ENCODE assay signal across 1 cellular context in genomic region chr20:37178839-37179670, GRCh38.
TF ChIP-seq lines count a peak whose summit lies in the region.

Gene MROH8 (minus strand): TSS chr20:37179548.
Gene RPN2 (plus strand): TSS chr20:37179330. CDS start chr20:37179357, 27 bp downstream.

TF ChIP-seq in HepG2, 621 proteins besides CTCF, POLR2A, EP300 and RAD21 (continued from another document and continues in another):
- TF ChIP-seq, protein P1, sequence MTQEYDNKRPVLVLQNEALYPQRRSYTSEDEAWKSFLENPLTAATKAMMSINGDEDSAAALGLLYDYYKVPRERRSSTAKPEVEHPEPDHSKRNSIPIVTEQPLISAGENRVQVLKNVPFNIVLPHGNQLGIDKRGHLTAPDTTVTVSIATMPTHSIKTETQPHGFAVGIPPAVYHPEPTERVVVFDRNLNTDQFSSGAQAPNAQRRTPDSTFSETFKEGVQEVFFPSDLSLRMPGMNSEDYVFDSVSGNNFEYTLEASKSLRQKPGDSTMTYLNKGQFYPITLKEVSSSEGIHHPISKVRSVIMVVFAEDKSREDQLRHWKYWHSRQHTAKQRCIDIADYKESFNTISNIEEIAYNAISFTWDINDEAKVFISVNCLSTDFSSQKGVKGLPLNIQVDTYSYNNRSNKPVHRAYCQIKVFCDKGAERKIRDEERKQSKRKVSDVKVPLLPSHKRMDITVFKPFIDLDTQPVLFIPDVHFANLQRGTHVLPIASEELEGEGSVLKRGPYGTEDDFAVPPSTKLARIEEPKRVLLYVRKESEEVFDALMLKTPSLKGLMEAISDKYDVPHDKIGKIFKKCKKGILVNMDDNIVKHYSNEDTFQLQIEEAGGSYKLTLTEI (CRISPR knock-in tag; conservative IDR thresholded peaks at IDR 0.05) = no peak
- TF ChIP-seq THAP11 (CRISPR knock-in tag; IDR thresholded peaks at IDR 0.05) = peak; percentile 86
- TF ChIP-seq FOXO4 (CRISPR knock-in tag; conservative IDR thresholded peaks at IDR 0.05) = 0 out of 2 replicates have a peak, but pooled peaks have one; percentile 90
- TF ChIP-seq ZNF414 (CRISPR knock-in tag; IDR thresholded peaks at IDR 0.05) = peak; percentile 96
- TF ChIP-seq ERF (CRISPR knock-in tag; IDR thresholded peaks at IDR 0.05) = peak; percentile 94
- peak; percentile 59; the same call in 1 of the 2 replicates for TF ChIP-seq ONECUT2 (CRISPR knock-in tag; IDR thresholded peaks at IDR 0.05)
- TF ChIP-seq AKAP8 (CRISPR knock-in tag; IDR thresholded peaks at IDR 0.05) = no peak
- TF ChIP-seq CCAR2 (optimal IDR thresholded peaks at IDR 0.05; ENCODE audit: low read depth, low read length) = peak; percentile 45
- TF ChIP-seq POLR2AphosphoS2 (IDR thresholded peaks at IDR 0.05; ENCODE audit: low read depth, low read length) = no peak
- TF ChIP-seq BATF2 (CRISPR knock-in tag; IDR thresholded peaks at IDR 0.05) = no peak
- peak; percentile 81; the same call in 1 of the 2 replicates for TF ChIP-seq RXRA (CRISPR knock-in tag; IDR thresholded peaks at IDR 0.05)
- TF ChIP-seq ZSCAN21 (CRISPR knock-in tag; IDR thresholded peaks at IDR 0.05; ENCODE audit: borderline replicate concordance) = no peak; the same call in 1 of the 2 replicates
- TF ChIP-seq HOMEZ (CRISPR knock-in tag; IDR thresholded peaks at IDR 0.05; ENCODE audit: low read depth) = 0 out of 2 replicates have a peak, but pooled peaks have one; percentile 21
- TF ChIP-seq ZNF558 (CRISPR knock-in tag; IDR thresholded peaks at IDR 0.05; ENCODE audit: borderline replicate concordance) = peak; percentile 84
- TF ChIP-seq GPN1 (CRISPR knock-in tag; IDR thresholded peaks at IDR 0.05; ENCODE audit: borderline replicate concordance) = no peak
- no peak for TF ChIP-seq NCOA5 (CRISPR knock-in tag; IDR thresholded peaks at IDR 0.05)
- peak; percentile 89; the same call in 1 of the 2 replicates for TF ChIP-seq HOXD1 (CRISPR knock-in tag; IDR thresholded peaks at IDR 0.05)
- no peak; the same call in 1 of the 2 replicates for TF ChIP-seq ZNF460 (CRISPR knock-in tag; IDR thresholded peaks at IDR 0.05; ENCODE audit: borderline replicate concordance)
- TF ChIP-seq NKX3-1 (CRISPR knock-in tag; IDR thresholded peaks at IDR 0.05) = peak; percentile 43
- TF ChIP-seq ZNF235 (CRISPR knock-in tag; IDR thresholded peaks at IDR 0.05; ENCODE audit: borderline replicate concordance) = 0 out of 2 replicates have a peak, but pooled peaks have one; percentile 79
- TF ChIP-seq EEA1 (CRISPR knock-in tag; IDR thresholded peaks at IDR 0.05; ENCODE audit: borderline replicate concordance) = peak; percentile 82
- TF ChIP-seq HINFP (CRISPR knock-in tag; IDR thresholded peaks at IDR 0.05; ENCODE audit: low read depth) = peak; percentile 94; the same call in 1 of the 2 replicates
- TF ChIP-seq ZNF121 (CRISPR knock-in tag; IDR thresholded peaks at IDR 0.05) = 0 out of 2 replicates have a peak, but pooled peaks have one; percentile 56
- TF ChIP-seq POLR2G (IDR thresholded peaks at IDR 0.05; ENCODE audit: low read depth, low read length) = peak; percentile 95
- TF ChIP-seq, protein P2, sequence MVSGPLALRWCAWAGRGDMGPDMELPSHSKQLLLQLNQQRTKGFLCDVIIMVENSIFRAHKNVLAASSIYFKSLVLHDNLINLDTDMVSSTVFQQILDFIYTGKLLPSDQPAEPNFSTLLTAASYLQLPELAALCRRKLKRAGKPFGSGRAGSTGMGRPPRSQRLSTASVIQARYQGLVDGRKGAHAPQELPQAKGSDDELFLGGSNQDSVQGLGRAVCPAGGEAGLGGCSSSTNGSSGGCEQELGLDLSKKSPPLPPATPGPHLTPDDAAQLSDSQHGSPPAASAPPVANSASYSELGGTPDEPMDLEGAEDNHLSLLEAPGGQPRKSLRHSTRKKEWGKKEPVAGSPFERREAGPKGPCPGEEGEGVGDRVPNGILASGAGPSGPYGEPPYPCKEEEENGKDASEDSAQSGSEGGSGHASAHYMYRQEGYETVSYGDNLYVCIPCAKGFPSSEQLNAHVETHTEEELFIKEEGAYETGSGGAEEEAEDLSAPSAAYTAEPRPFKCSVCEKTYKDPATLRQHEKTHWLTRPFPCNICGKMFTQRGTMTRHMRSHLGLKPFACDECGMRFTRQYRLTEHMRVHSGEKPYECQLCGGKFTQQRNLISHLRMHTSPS (CRISPR knock-in tag; IDR thresholded peaks at IDR 0.05; ENCODE audit: low read depth) = peak; percentile 69; the same call in 1 of the 2 replicates
- no peak for TF ChIP-seq ZNF496 (CRISPR knock-in tag; IDR thresholded peaks at IDR 0.05; ENCODE audit: insufficient replicate concordance)
- TF ChIP-seq ZMYM3 (CRISPR knock-in tag; IDR thresholded peaks at IDR 0.05) = peak; percentile 61; the same call in 1 of the 2 replicates
- TF ChIP-seq NFE2L1 (CRISPR knock-in tag; IDR thresholded peaks at IDR 0.05; ENCODE audit: borderline replicate concordance) = no peak
- peak; percentile 93 for TF ChIP-seq MXD4 (CRISPR knock-in tag; IDR thresholded peaks at IDR 0.05)
- TF ChIP-seq ZNF7 (CRISPR knock-in tag; IDR thresholded peaks at IDR 0.05) = peak; percentile 36; the same call in 1 of the 2 replicates
- peak; percentile 84; the same call in 1 of the 2 replicates for TF ChIP-seq ZNF234 (CRISPR knock-in tag; conservative IDR thresholded peaks at IDR 0.05)
- no peak for TF ChIP-seq SSRP1 (CRISPR knock-in tag; IDR thresholded peaks at IDR 0.05)
- 0 out of 2 replicates have a peak, but pooled peaks have one; percentile 18 for TF ChIP-seq ZKSCAN1 (IDR thresholded peaks at IDR 0.05; ENCODE audit: low read length)
- TF ChIP-seq ZNF780A (CRISPR knock-in tag; IDR thresholded peaks at IDR 0.05) = no peak
- peak; percentile 82; the same call in 1 of the 2 replicates for TF ChIP-seq CHCHD3 (CRISPR knock-in tag; IDR thresholded peaks at IDR 0.05)
- peak; percentile 86 for TF ChIP-seq ZNF33B (CRISPR knock-in tag; IDR thresholded peaks at IDR 0.05)
- TF ChIP-seq RFX5 (IDR thresholded peaks at IDR 0.05; ENCODE audit: low read depth, low read length) = peak; percentile 61; the same call in 1 of the 2 replicates
- TF ChIP-seq RBM39 (IDR thresholded peaks at IDR 0.05; ENCODE audit: low read depth, low read length, poor library complexity, severe bottlenecking) = peak; percentile 99
- peak; percentile 87 for TF ChIP-seq GATAD1 (CRISPR knock-in tag; IDR thresholded peaks at IDR 0.05)
- TF ChIP-seq GTF2F1 (IDR thresholded peaks at IDR 0.05; ENCODE audit: low read length) = no peak
- peak; percentile 88 for TF ChIP-seq ZNF503 (CRISPR knock-in tag; IDR thresholded peaks at IDR 0.05)
- TF ChIP-seq, protein P3, sequence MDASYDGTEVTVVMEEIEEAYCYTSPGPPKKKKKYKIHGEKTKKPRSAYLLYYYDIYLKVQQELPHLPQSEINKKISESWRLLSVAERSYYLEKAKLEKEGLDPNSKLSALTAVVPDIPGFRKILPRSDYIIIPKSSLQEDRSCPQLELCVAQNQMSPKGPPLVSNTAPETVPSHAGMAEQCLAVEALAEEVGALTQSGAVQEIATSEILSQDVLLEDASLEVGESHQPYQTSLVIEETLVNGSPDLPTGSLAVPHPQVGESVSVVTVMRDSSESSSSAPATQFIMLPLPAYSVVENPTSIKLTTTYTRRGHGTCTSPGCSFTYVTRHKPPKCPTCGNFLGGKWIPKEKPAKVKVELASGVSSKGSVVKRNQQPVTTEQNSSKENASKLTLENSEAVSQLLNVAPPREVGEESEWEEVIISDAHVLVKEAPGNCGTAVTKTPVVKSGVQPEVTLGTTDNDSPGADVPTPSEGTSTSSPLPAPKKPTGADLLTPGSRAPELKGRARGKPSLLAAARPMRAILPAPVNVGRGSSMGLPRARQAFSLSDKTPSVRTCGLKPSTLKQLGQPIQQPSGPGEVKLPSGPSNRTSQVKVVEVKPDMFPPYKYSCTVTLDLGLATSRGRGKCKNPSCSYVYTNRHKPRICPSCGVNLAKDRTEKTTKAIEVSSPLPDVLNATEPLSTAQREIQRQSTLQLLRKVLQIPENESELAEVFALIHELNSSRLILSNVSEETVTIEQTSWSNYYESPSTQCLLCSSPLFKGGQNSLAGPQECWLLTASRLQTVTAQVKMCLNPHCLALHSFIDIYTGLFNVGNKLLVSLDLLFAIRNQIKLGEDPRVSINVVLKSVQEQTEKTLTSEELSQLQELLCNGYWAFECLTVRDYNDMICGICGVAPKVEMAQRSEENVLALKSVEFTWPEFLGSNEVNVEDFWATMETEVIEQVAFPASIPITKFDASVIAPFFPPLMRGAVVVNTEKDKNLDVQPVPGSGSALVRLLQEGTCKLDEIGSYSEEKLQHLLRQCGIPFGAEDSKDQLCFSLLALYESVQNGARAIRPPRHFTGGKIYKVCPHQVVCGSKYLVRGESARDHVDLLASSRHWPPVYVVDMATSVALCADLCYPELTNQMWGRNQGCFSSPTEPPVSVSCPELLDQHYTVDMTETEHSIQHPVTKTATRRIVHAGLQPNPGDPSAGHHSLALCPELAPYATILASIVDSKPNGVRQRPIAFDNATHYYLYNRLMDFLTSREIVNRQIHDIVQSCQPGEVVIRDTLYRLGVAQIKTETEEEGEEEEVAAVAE (CRISPR knock-in tag; IDR thresholded peaks at IDR 0.05; ENCODE audit: borderline replicate concordance) = peak; percentile 73; the same call in 1 of the 2 replicates
- TF ChIP-seq ZNF20 (CRISPR knock-in tag; IDR thresholded peaks at IDR 0.05) = no peak
- TF ChIP-seq MIXL1 (CRISPR knock-in tag; IDR thresholded peaks at IDR 0.05) = no peak
- TF ChIP-seq, protein P4, sequence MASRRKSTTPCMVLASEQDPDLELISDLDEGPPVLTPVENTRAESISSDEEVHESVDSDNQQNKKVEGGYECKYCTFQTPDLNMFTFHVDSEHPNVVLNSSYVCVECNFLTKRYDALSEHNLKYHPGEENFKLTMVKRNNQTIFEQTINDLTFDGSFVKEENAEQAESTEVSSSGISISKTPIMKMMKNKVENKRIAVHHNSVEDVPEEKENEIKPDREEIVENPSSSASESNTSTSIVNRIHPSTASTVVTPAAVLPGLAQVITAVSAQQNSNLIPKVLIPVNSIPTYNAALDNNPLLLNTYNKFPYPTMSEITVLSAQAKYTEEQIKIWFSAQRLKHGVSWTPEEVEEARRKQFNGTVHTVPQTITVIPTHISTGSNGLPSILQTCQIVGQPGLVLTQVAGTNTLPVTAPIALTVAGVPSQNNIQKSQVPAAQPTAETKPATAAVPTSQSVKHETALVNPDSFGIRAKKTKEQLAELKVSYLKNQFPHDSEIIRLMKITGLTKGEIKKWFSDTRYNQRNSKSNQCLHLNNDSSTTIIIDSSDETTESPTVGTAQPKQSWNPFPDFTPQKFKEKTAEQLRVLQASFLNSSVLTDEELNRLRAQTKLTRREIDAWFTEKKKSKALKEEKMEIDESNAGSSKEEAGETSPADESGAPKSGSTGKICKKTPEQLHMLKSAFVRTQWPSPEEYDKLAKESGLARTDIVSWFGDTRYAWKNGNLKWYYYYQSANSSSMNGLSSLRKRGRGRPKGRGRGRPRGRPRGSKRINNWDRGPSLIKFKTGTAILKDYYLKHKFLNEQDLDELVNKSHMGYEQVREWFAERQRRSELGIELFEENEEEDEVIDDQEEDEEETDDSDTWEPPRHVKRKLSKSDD (CRISPR knock-in tag; IDR thresholded peaks at IDR 0.05; ENCODE audit: low read depth) = peak; percentile 68
